1 cellular context compared by ENCODE assay signal in genomic region chr19:19059018-19059836, GRCh38.
A peak's percentile ranks its signal among the peaks of the same experiment; 100 is the strongest.
TF ChIP-seq lines count a peak whose summit lies in the region.

No MANE protein-coding gene starts in this region.

TF ChIP-seq in K562, 482 proteins besides CTCF, POLR2A, EP300 and RAD21 (continues in another document):
- TF ChIP-seq ZNF318 (IDR thresholded peaks at IDR 0.05; ENCODE audit: borderline replicate concordance in 1 of 2, low read depth in 1 of 2): no peak
- TF ChIP-seq ETV1 (tag; conservative IDR thresholded peaks at IDR 0.05; ENCODE audit: low read depth): peak; percentile 87
- TF ChIP-seq ARHGAP35 (IDR thresholded peaks at IDR 0.05; ENCODE audit: partially characterized antibody): peak; percentile 43
- TF ChIP-seq SMAD3 (CRISPR knock-in tag; conservative IDR thresholded peaks at IDR 0.05): no peak
- TF ChIP-seq ZNF592 (IDR thresholded peaks at IDR 0.05): peak; percentile 74
- TF ChIP-seq MAFF (IDR thresholded peaks at IDR 0.05; ENCODE audit: low read length): no peak
- TF ChIP-seq ZNF133 (CRISPR knock-in tag; IDR thresholded peaks at IDR 0.05): peak; percentile 37; the same call in 1 of the 2 replicates
- peak; percentile 81 for TF ChIP-seq NFRKB (IDR thresholded peaks at IDR 0.05; ENCODE audit: low read depth)
- no peak for TF ChIP-seq ZNF584 (CRISPR knock-in tag; IDR thresholded peaks at IDR 0.05; ENCODE audit: low read depth)
- TF ChIP-seq CHCHD3 (CRISPR knock-in tag; IDR thresholded peaks at IDR 0.05): no peak
- TF ChIP-seq ELK1 (CRISPR knock-in tag; IDR thresholded peaks at IDR 0.05): no peak
- TF ChIP-seq PREB (CRISPR knock-in tag; IDR thresholded peaks at IDR 0.05): no peak
- TF ChIP-seq OTX1 (CRISPR knock-in tag; IDR thresholded peaks at IDR 0.05): 0 out of 2 replicates have a peak, but pooled peaks have one; percentile 17
- TF ChIP-seq NBN (IDR thresholded peaks at IDR 0.05; ENCODE audit: low read depth): no peak
- TF ChIP-seq BACH1 (tag; IDR thresholded peaks at IDR 0.05): 0 out of 2 replicates have a peak, but pooled peaks have one; percentile 1
- no peak for TF ChIP-seq STAT6 (CRISPR knock-in tag; IDR thresholded peaks at IDR 0.05)
- TF ChIP-seq USF1 (CRISPR knock-in tag; IDR thresholded peaks at IDR 0.05): no peak
- TF ChIP-seq TCF3 (CRISPR knock-in tag; IDR thresholded peaks at IDR 0.05): peak; percentile 54
- no peak for TF ChIP-seq SNAPC5 (CRISPR knock-in tag; IDR thresholded peaks at IDR 0.05)
- TF ChIP-seq KLF6 (CRISPR knock-in tag; IDR thresholded peaks at IDR 0.05; ENCODE audit: borderline replicate concordance): no peak
- TF ChIP-seq KLF16 (IDR thresholded peaks at IDR 0.05): no peak
- TF ChIP-seq ZKSCAN8 (CRISPR knock-in tag; IDR thresholded peaks at IDR 0.05): 0 out of 2 replicates have a peak, but pooled peaks have one; percentile 6
- TF ChIP-seq SLC30A9 (CRISPR knock-in tag; IDR thresholded peaks at IDR 0.05): no peak
- 0 out of 4 replicates have a peak, but pooled peaks of 1 of the 2 experiments have one; percentile 39 for TF ChIP-seq UBTF (IDR thresholded peaks at IDR 0.05; ENCODE audit: borderline replicate concordance in 1 of 2, low read depth in 2 of 2, low read length in 2 of 2)
- TF ChIP-seq JUND (IDR thresholded peaks at IDR 0.05; ENCODE audit: borderline replicate concordance, low read depth, low read length): peak; percentile 32; the same call in 1 of the 2 replicates
- TF ChIP-seq JUND (tag; IDR thresholded peaks at IDR 0.05; ENCODE audit: borderline replicate concordance, low read depth, low read length): peak; percentile 29; the same call in 1 of the 3 replicates
- TF ChIP-seq PRDM10 (IDR thresholded peaks at IDR 0.05; ENCODE audit: partially characterized antibody): no peak
